ENCODE assay signal across 9 cellular contexts in genomic region chr9:130847306-130848217, GRCh38. TPM values are rescaled to one million over a fixed set of nuclear protein-coding genes. Genes with fewer than 3 reads are reported as not detected.
A peak's percentile ranks its signal among the peaks of the same experiment; 100 is the strongest.
DNase-seq lines count a peak whose midpoint lies in the region; ATAC-seq and TF ChIP-seq lines count a peak whose summit lies in the region.
"Had no signal": no experiment of that assay in that cellular context is flagged by ENCODE, and none has a peak within 500 bp of the region (broad histone marks: within the 10 kb centered on the region; RNA-seq: fewer than 3 reads in every experiment).

No MANE protein-coding gene starts in this region.

- no peaks in the 10 kb centered on the region for H3K27me3 Mint-ChIP-seq in stimulated activated memory B cell treated with anti-CD40 and anti-IgM and Interleukin-4, amounts not matched to agents 10 μg/mL and 1 μg/mL and 100 μg/mL, for 72 hours

- peaks cover 13% of the 10 kb centered on the region for H3K4me1 Mint-ChIP-seq in stimulated activated memory B cell treated with anti-CD40 and anti-IgM and Interleukin-4, amounts not matched to agents 10 μg/mL and 1 μg/mL and 100 μg/mL, for 72 hours

- H3K9me3 ChIP-seq in breast epithelium (no peaks in the 10 kb centered on the region), stomach smooth muscle (ENCODE audit: control insufficient read depth in 2 of 2, low read length in 2 of 2) (no peaks in the 10 kb centered on the region)

- no peaks in the 10 kb centered on the region for H3K27me3 ChIP-seq in breast epithelium
- H3K27me3 ChIP-seq in stomach smooth muscle (ENCODE audit: control insufficient read depth in 1 of 2, insufficient read depth in 2 of 2, low read length in 2 of 2): no peaks in the 10 kb centered on the region

- peak overlapping the region; percentile 5 to 80 for H3K9ac ChIP-seq in stomach smooth muscle (ENCODE audit: low read length in 2 of 2)

- DNase-seq in HS-27A (ENCODE audit: low read depth): peak; percentile 97
- peak in 1 of 2 donors; percentile 88 for DNase-seq in breast epithelium (ENCODE audit: low spot score in 2 of 2)
- DNase-seq in inferior parietal cortex (ENCODE audit: extremely low spot score): peak; percentile 38
- no peak for DNase-seq in cerebellar cortex (ENCODE audit: low spot score)
- no peak for DNase-seq in mesenteric fat pad (ENCODE audit: low spot score)

- H3K36me3 Mint-ChIP-seq in stimulated activated memory B cell treated with anti-CD40 and anti-IgM and Interleukin-4, amounts not matched to agents 10 μg/mL and 1 μg/mL and 100 μg/mL, for 72 hours: no peaks in the 10 kb centered on the region

- no peaks in the 10 kb centered on the region for H3K9me3 Mint-ChIP-seq in stimulated activated memory B cell treated with anti-CD40 and anti-IgM and Interleukin-4, amounts not matched to agents 10 μg/mL and 1 μg/mL and 100 μg/mL, for 72 hours

- no peak overlapping the region for H3K4me3 Mint-ChIP-seq in stimulated activated memory B cell treated with anti-CD40 and anti-IgM and Interleukin-4, amounts not matched to agents 10 μg/mL and 1 μg/mL and 100 μg/mL, for 72 hours

- ATAC-seq in GM21528 (IDR thresholded peaks at IDR 0.05; ENCODE audit: low FRiP score, unreplicated experiment): no peak
- ATAC-seq in stimulated activated memory B cell treated with anti-CD40 and anti-IgM and Interleukin-4, amounts not matched to agents 10 μg/mL and 1 μg/mL and 100 μg/mL, for 72 hours: no peak

- peak overlapping the region in 1 of 3 donors; percentile 29 for H3K4me3 ChIP-seq in breast epithelium
- H3K4me3 ChIP-seq in stomach smooth muscle (ENCODE audit: low read length in 2 of 2): peak overlapping the region in 1 of 2 donors; percentile 54

- peak; percentile 12 for TF ChIP-seq POLR2A in breast epithelium (IDR thresholded peaks at IDR 0.05)

- intact Hi-C loops in breast epithelium (cut with DNase I; ENCODE audit: low total_unique reads): no loop called here

- no peak overlapping the region for H3K27ac Mint-ChIP-seq in stimulated activated memory B cell treated with anti-CD40 and anti-IgM and Interleukin-4, amounts not matched to agents 10 μg/mL and 1 μg/mL and 100 μg/mL, for 72 hours

- peak overlapping the region; percentile 94 for H3K27ac ChIP-seq in breast epithelium
- peak overlapping the region; percentile 96 for H3K27ac ChIP-seq in stomach smooth muscle (ENCODE audit: low read length)

- H3K36me3 ChIP-seq in breast epithelium (no peaks in the 10 kb centered on the region), stomach smooth muscle (ENCODE audit: control insufficient read depth in 2 of 2, insufficient read depth in 2 of 2, low read length in 2 of 2) (no peaks in the 10 kb centered on the region)

- TF ChIP-seq CTCF in breast epithelium (IDR thresholded peaks at IDR 0.05): peak in 1 of 3 donors; percentile 13

- H3K4me1 ChIP-seq in breast epithelium (peaks cover 13% of the 10 kb centered on the region in 2 donors), stomach smooth muscle (ENCODE audit: control insufficient read depth, insufficient read depth, low read length) (peaks cover 62% of the 10 kb centered on the region)

RNA-seq across cellular contexts. Expression of gene ABL1, which starts 12.5 kb away (rescaled TPM):
- 10 to 100 TPM; 43.6 to 72.8 (median 67.4) TPM for total RNA-seq in breast epithelium
- 92.4 TPM for total RNA-seq in mesenteric fat pad

RNA-seq across cellular contexts. Expression of gene QRFP, which starts 49.0 kb away (rescaled TPM):
- total RNA-seq in breast epithelium: not detected
- total RNA-seq in mesenteric fat pad: not detected
- total RNA-seq: subcutaneous adipose tissue had no signal

Comparison
In these comparisons a context has a peak if more than half of its experiments do, and no peak if none do; other contexts are left out.
1. DNase-seq: peak in HS-27A (single experiment) and inferior parietal cortex (single experiment); none in cerebellar cortex (single experiment) and mesenteric fat pad (single experiment).